8 cellular contexts compared by ENCODE assay signal in genomic region chr3:9916734-9917680, GRCh38. TPM values are rescaled to one million over a fixed set of nuclear protein-coding genes. Genes with fewer than 3 reads are reported as not detected.
A peak's percentile ranks its signal among the peaks of the same experiment; 100 is the strongest.
DNase-seq lines count a peak whose midpoint lies in the region; ATAC-seq lines count a peak whose summit lies in the region.

A gene with protein sequence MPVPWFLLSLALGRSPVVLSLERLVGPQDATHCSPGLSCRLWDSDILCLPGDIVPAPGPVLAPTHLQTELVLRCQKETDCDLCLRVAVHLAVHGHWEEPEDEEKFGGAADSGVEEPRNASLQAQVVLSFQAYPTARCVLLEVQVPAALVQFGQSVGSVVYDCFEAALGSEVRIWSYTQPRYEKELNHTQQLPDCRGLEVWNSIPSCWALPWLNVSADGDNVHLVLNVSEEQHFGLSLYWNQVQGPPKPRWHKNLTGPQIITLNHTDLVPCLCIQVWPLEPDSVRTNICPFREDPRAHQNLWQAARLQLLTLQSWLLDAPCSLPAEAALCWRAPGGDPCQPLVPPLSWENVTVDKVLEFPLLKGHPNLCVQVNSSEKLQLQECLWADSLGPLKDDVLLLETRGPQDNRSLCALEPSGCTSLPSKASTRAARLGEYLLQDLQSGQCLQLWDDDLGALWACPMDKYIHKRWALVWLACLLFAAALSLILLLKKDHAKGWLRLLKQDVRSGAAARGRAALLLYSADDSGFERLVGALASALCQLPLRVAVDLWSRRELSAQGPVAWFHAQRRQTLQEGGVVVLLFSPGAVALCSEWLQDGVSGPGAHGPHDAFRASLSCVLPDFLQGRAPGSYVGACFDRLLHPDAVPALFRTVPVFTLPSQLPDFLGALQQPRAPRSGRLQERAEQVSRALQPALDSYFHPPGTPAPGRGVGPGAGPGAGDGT (plus strand): TSS chr3:9917098. CDS start chr3:9917316, 218 bp downstream.

- no peaks in the 10 kb centered on the region for H3K36me3 ChIP-seq in mesendoderm (ENCODE audit: control insufficient read depth, insufficient read depth, low read length)

- no peaks in the 10 kb centered on the region for H3K27me3 ChIP-seq in mesendoderm (ENCODE audit: insufficient read depth, low read length, poor library complexity)

- H2BK15ac ChIP-seq in mesendoderm (replicated peaks; ENCODE audit: low read depth) = no peak within 1 kb of the TSS

- no peaks in the 10 kb centered on the region for H3K79me1 ChIP-seq in mesendoderm (ENCODE audit: low read length)

- no peak for ATAC-seq in GM19397 (IDR thresholded peaks at IDR 0.05; ENCODE audit: unreplicated experiment)

- H2BK5ac ChIP-seq in mesendoderm (ENCODE audit: low read length) = peak within 1 kb of the TSS; percentile 17

- H3K18ac ChIP-seq in mesendoderm (ENCODE audit: low read length) = peak within 1 kb of the TSS; percentile 77

- peak within 1 kb of the TSS; percentile 100 for H3K23ac ChIP-seq in mesendoderm (ENCODE audit: low read length)

- peak within 1 kb of the TSS; percentile 5 for H3K4ac ChIP-seq in mesendoderm (ENCODE audit: low read depth, low read length)

- H3K79me2 ChIP-seq in mesendoderm (ENCODE audit: control insufficient read depth, insufficient read depth, low read length) = no peaks in the 10 kb centered on the region

- H4K5ac ChIP-seq in mesendoderm (ENCODE audit: low read length) = no peak within 1 kb of the TSS

- WGBS in mesendoderm (ENCODE audit: extremely low coverage, insufficient coverage, low lambda C conversion rate) = no CpG with 5 or more reads among the region's 19 CpGs

- peak; percentile 53 to 75 (median 72) for DNase-seq in NCI-H1417 (lab: John Stamatoyannopoulos, UW)
- no peak for DNase-seq in NCI-H1417 treated with DMSO at 0.1 percent for 48 hours (lab: John Stamatoyannopoulos, UW)
- peak; percentile 37 for DNase-seq in NCI-H2227 treated with DMSO at 0.1 percent for 48 hours (lab: John Stamatoyannopoulos, UW)
- peak; percentile 54 for DNase-seq in activated CD8-positive, alpha-beta memory T cell treated with anti-CD3 and anti-CD28 coated beads, Interleukin-2, amount 50 U/mL, for 4 hours
- DNase-seq in epithelial cell of prostate (ENCODE audit: low read depth, low spot score) = peak; percentile 92
- peak; percentile 95 for DNase-seq in mesendoderm
- peak; percentile 13 for DNase-seq in stimulated activated naive CD4-positive, alpha-beta T cell treated with Interleukin-2 at 50 U/mL for 16 hours (lab: John Stamatoyannopoulos, UW)

- H3K9ac ChIP-seq in mesendoderm (ENCODE audit: low read length) = peak within 1 kb of the TSS; percentile 94

- peak within 1 kb of the TSS; percentile 87 for H3K4me2 ChIP-seq in mesendoderm (ENCODE audit: low read length)

- no peak within 1 kb of the TSS for H3K4me3 ChIP-seq in mesendoderm (ENCODE audit: low read length)

- H3K4me1 ChIP-seq in mesendoderm (ENCODE audit: control insufficient read depth, low read depth, low read length) = peaks cover 3% of the 10 kb centered on the region

- H4K8ac ChIP-seq in mesendoderm (ENCODE audit: low read depth, low read length) = no peak within 1 kb of the TSS

- H3K56ac ChIP-seq in mesendoderm (ENCODE audit: low read length) = peak within 1 kb of the TSS; percentile 98

- H3K27ac ChIP-seq in epithelial cell of prostate = peak within 1 kb of the TSS; percentile 61
- no peak within 1 kb of the TSS for H3K27ac ChIP-seq in mesendoderm (ENCODE audit: low read depth, low read length)

- no peak within 1 kb of the TSS for H2AK5ac ChIP-seq in mesendoderm (ENCODE audit: low read length)

- H2BK120ac ChIP-seq in mesendoderm (ENCODE audit: low read depth, low read length) = no peak within 1 kb of the TSS

RNA-seq across cellular contexts. Expression of the gene that starts here (rescaled TPM):
- 4.5 TPM for polyA plus RNA-seq in mesendoderm (2013, experiment 1 of 2)
- 4.7 TPM for polyA plus RNA-seq in mesendoderm (2013, experiment 2 of 2)
